Comparison of ENCODE assay signal across 15 cellular contexts in the genomic region with DNA sequence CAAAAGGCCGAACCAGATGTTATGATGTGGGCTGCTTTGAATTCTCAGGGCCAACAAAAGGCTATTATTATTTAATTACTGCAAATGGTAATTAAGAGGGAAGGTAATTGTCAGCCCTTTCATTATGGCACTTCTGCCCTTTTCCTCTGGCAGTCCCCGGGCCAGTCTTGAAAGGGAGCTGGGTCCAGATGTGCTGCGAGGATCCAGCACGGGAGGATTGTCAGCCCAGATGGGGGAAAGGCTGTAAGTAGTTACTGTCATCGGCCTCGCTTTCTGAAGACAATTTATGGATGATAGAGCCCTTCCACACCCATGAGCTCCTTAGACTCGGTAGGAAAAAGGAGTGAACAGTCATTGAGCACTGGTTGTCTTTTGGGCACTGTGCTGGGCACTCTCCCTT. TPM values are rescaled to one million over a fixed set of nuclear protein-coding genes. Genes with fewer than 3 reads are reported as not detected.
DNase-seq lines count a peak whose midpoint lies in the region; ATAC-seq and TF ChIP-seq lines count a peak whose summit lies in the region.
"Had no signal": no experiment of that assay in that cellular context is flagged by ENCODE, and none has a peak within 500 bp of the region (broad histone marks: within the 10 kb centered on the region; RNA-seq: fewer than 3 reads in every experiment).

No MANE protein-coding gene starts in this region.

- TF ChIP-seq CTCF in endodermal cell (conservative IDR thresholded peaks at IDR 0.05): no peak

- no peak overlapping the region for H3K9ac ChIP-seq in endodermal cell (ENCODE audit: extremely low read depth, low read length, poor library complexity, severe bottlenecking)
- no peak overlapping the region for H3K9ac ChIP-seq in trophoblast cell (ENCODE audit: low read length)
- H3K9ac ChIP-seq: GM23248 had no signal

- H3K9me3 Mint-ChIP-seq in endodermal cell: no peaks in the 10 kb centered on the region
- H3K9me3 Mint-ChIP-seq: HFFc6 had no signal

- H3K36me3 Mint-ChIP-seq in endodermal cell (ENCODE audit: low read depth): no peaks in the 10 kb centered on the region
- peaks cover 2% of the 10 kb centered on the region for H3K36me3 Mint-ChIP-seq in T-helper 17 cell (ENCODE audit: low read depth)
- H3K36me3 Mint-ChIP-seq: CD4-positive, alpha-beta memory T cell had no signal

- H3K27me3 Mint-ChIP-seq in endodermal cell (ENCODE audit: insufficient read depth) (peaks cover 27% of the 10 kb centered on the region), T-helper 17 cell (peaks cover 27% of the 10 kb centered on the region)

- H3K4me1 Mint-ChIP-seq in endodermal cell (peaks cover 41% of the 10 kb centered on the region), T-helper 17 cell (no peaks in the 10 kb centered on the region)
- H3K4me1 Mint-ChIP-seq: CD4-positive, alpha-beta memory T cell had no signal

- H3K18ac ChIP-seq in trophoblast cell (ENCODE audit: low read length): no peak overlapping the region

- H2AFZ ChIP-seq in trophoblast cell (ENCODE audit: insufficient read depth, low read length, poor library complexity): no peak overlapping the region
- H2AFZ ChIP-seq: GM23248 had no signal

- H3K79me2 ChIP-seq in trophoblast cell (ENCODE audit: control insufficient read depth, insufficient read depth, low read length, poor library complexity): no peaks in the 10 kb centered on the region

- no peak overlapping the region for H3K23ac ChIP-seq in trophoblast cell (ENCODE audit: low read length)

- 78 to 83% methylated on average over 6 to 7 of the region's 7 CpGs for WGBS in endodermal cell (ENCODE audit: insufficient coverage in 1 of 2, insufficient read length in 1 of 2), 2 experiments
- no CpG with 5 or more reads among the region's 7 CpGs for WGBS in trophoblast cell (ENCODE audit: extremely low coverage, insufficient coverage, insufficient read length)

- H4K91ac ChIP-seq in trophoblast cell (ENCODE audit: low read depth, low read length): peak overlapping the region; percentile 56

- no peak for ATAC-seq in T-helper 17 cell
- no peak for ATAC-seq in HG02970 (IDR thresholded peaks at IDR 0.05; ENCODE audit: low FRiP score, unreplicated experiment)

- H2BK12ac ChIP-seq in trophoblast cell (ENCODE audit: low read length): peak overlapping the region; percentile 58

- no peak overlapping the region for H3K4me3 ChIP-seq in endodermal cell (ENCODE audit: low read length)
- H3K4me3 ChIP-seq in trophoblast cell (ENCODE audit: low read depth, low read length): no peak overlapping the region
- H3K4me3 ChIP-seq: GM23248, HAP-1 had no signal

- no peak overlapping the region for H3K4me2 ChIP-seq in trophoblast cell (ENCODE audit: low read length)

- DNase-seq in NCI-H69 (lab: John Stamatoyannopoulos, UW) (peak; percentile 29), endodermal cell (peak; percentile 22), trophoblast cell (no peak), T-helper 17 cell (no peak), activated T-cell treated with anti-CD3 and anti-CD28 coated beads for 4 hours (no peak)
- DNase-seq: C1 segment of cervical spinal cord; Calu3; CD4-positive, alpha-beta memory T cell; COR-L47; DMS153; DND-41 had no signal

- no peak overlapping the region for H3K4ac ChIP-seq in trophoblast cell (ENCODE audit: low read depth, low read length)

- peaks cover 10% of the 10 kb centered on the region for H3K79me1 ChIP-seq in trophoblast cell (ENCODE audit: low read length)

- no peak overlapping the region for H2BK120ac ChIP-seq in trophoblast cell (ENCODE audit: insufficient read depth, low read length, poor library complexity)

- H3K36me3 ChIP-seq in endodermal cell (ENCODE audit: control insufficient read depth, insufficient read depth, low read length): no peaks in the 10 kb centered on the region
- H3K36me3 ChIP-seq in trophoblast cell (ENCODE audit: control insufficient read depth in 1 of 2, insufficient read depth in 2 of 2, low read length in 2 of 2): no peaks in the 10 kb centered on the region
- H3K36me3 ChIP-seq: HAP-1 had no signal

- H3K4me3 Mint-ChIP-seq in endodermal cell (no peak overlapping the region), T-helper 17 cell (no peak overlapping the region)
- H3K4me3 Mint-ChIP-seq: CD4-positive, alpha-beta memory T cell; HFFc6 had no signal

- H3K9me3 ChIP-seq in endodermal cell (ENCODE audit: control insufficient read depth, low read length) (no peaks in the 10 kb centered on the region), trophoblast cell (ENCODE audit: insufficient read depth, low read depth, low read length) (no peaks in the 10 kb centered on the region), T-helper 17 cell (ENCODE audit: control insufficient read depth, low read length, poor library complexity, severe bottlenecking) (no peaks in the 10 kb centered on the region)
- H3K9me3 ChIP-seq: HAP-1 had no signal

- H2BK5ac ChIP-seq in trophoblast cell (ENCODE audit: low read depth, low read length, poor library complexity): no peak overlapping the region

- no peak overlapping the region for H4K12ac ChIP-seq in trophoblast cell (ENCODE audit: low read depth, low read length)

- peaks cover 33% of the 10 kb centered on the region for H3K4me1 ChIP-seq in endodermal cell (ENCODE audit: control insufficient read depth, insufficient read depth, low read length)
- H3K4me1 ChIP-seq in trophoblast cell (ENCODE audit: control insufficient read depth in 1 of 2, insufficient read depth in 2 of 2, low read length in 2 of 2): peaks cover 20 to 24% of the 10 kb centered on the region in 2 experiments

- peak overlapping the region; percentile 15 for H2AK5ac ChIP-seq in trophoblast cell (ENCODE audit: low read length)

- H3K14ac ChIP-seq in trophoblast cell (ENCODE audit: low read length): peak overlapping the region; percentile 45

- H3K27ac ChIP-seq in endodermal cell (ENCODE audit: low read depth, low read length) (no peak overlapping the region), trophoblast cell (ENCODE audit: low read depth, low read length) (no peak overlapping the region)
- H3K27ac ChIP-seq: GM23248 had no signal

- H3K27me3 ChIP-seq in endodermal cell (ENCODE audit: control insufficient read depth, insufficient read depth, low read length, poor library complexity, severe bottlenecking): peaks cover 17% of the 10 kb centered on the region
- no peaks in the 10 kb centered on the region for H3K27me3 ChIP-seq in trophoblast cell (ENCODE audit: insufficient read depth, low read length)

- no peak overlapping the region for H4K8ac ChIP-seq in trophoblast cell (ENCODE audit: low read depth, low read length)

- H3K27ac Mint-ChIP-seq in endodermal cell (no peak overlapping the region), T-helper 17 cell (no peak overlapping the region)
- H3K27ac Mint-ChIP-seq: CD4-positive, alpha-beta memory T cell; HFFc6 had no signal

RNA-seq across cellular contexts. Expression of a gene that starts 8.8 kb away (rescaled TPM):
- total RNA-seq in endodermal cell (10 to 100 TPM; 27.4 to 41.5 TPM), T-helper 17 cell (10 to 100 TPM; 21.3 to 25.2 TPM)
- polyA plus RNA-seq in endodermal cell (2013, experiment 1 of 2): 49.5 TPM
- 48.8 TPM for polyA plus RNA-seq in endodermal cell (2013, experiment 2 of 2)
- 31.7 and 34.3 TPM in 2 replicates for polyA plus RNA-seq in trophoblast cell (2013)

Comparison
In these comparisons a context has a peak if more than half of its experiments do, and no peak if none do; other contexts are left out.
1. DNase-seq: peak in NCI-H69 (single experiment) and endodermal cell (single experiment); none in trophoblast cell (0 of 2), T-helper 17 cell (0 of 3) and activated T-cell treated with anti-CD3 and anti-CD28 coated beads for 4 hours (single experiment).